ENCODE assay signal across 10 cellular contexts in the genomic region with DNA sequence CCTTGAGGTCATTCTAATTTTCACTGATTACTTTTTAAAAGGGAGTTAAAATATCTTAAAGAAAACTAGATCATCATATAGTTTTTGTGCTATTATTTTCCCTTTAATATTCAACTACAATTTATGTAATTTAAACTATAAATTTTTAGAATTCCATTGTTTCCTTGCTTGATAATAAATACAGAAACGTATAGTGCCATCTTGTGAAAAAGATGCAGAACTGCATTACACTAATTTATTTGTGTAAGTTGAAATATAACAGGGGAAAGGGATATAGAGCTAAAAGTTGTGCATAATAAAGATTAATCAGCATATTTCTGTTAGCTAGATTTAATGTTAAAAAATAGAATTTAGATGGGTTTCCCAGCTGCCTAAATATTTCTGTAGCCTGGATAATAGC.
DNase-seq lines count a peak whose midpoint lies in the region; ATAC-seq and TF ChIP-seq lines count a peak whose summit lies in the region.
"Had no signal": no experiment of that assay in that cellular context is flagged by ENCODE, and none has a peak within 500 bp of the region (broad histone marks: within the 10 kb centered on the region; RNA-seq: fewer than 3 reads in every experiment).

No MANE protein-coding gene starts in this region.

- H3K27ac ChIP-seq in coronary artery: no peak overlapping the region
- no peak overlapping the region for H3K27ac ChIP-seq in sigmoid colon
- H3K27ac ChIP-seq: BLaER1 had no signal

- intact Hi-C loops in sigmoid colon (cut with DNase I): no loop called here

- TF ChIP-seq CTCF in coronary artery (IDR thresholded peaks at IDR 0.05): peak; percentile 32
- peak in 3 of 4 experiments; percentile 20 to 48 (median 28) for TF ChIP-seq CTCF in sigmoid colon (IDR thresholded peaks at IDR 0.05)

- no peaks in the 10 kb centered on the region for H3K27me3 ChIP-seq in sigmoid colon
- H3K27me3 ChIP-seq: BLaER1, MG63 had no signal

- H3K9me3 ChIP-seq in sigmoid colon: no peaks in the 10 kb centered on the region

- 1 to 4% methylated on average over 1 of the region's 1 CpG for WGBS in sigmoid colon, 2 donors

- H3K4me1 ChIP-seq in sigmoid colon: no peaks in the 10 kb centered on the region
- H3K4me1 ChIP-seq: BLaER1 had no signal

- ATAC-seq in GM21723 (IDR thresholded peaks at IDR 0.05; ENCODE audit: unreplicated experiment) (no peak), GM19395 (IDR thresholded peaks at IDR 0.05; ENCODE audit: unreplicated experiment) (no peak)

- DNase-seq in DMS53 (lab: John Stamatoyannopoulos, UW): peak; percentile 10
- DNase-seq in DMS53 treated with DMSO at 0.1 percent for 48 hours (lab: John Stamatoyannopoulos, UW; ENCODE audit: unreplicated experiment): no peak
- peak; percentile 44 for DNase-seq in NCI-H2171 treated with DMSO at 0.1 percent for 48 hours (lab: John Stamatoyannopoulos, UW)
- DNase-seq in coronary artery (ENCODE audit: low spot score): no peak
- no peak for DNase-seq in sigmoid colon
- no peak for DNase-seq in activated T-cell treated with anti-CD3 and anti-CD28 coated beads for 4 hours
- DNase-seq: MG63 had no signal

- no peak for TF ChIP-seq POLR2A in sigmoid colon (IDR thresholded peaks at IDR 0.05)

- no peaks in the 10 kb centered on the region for H3K36me3 ChIP-seq in sigmoid colon
- H3K36me3 ChIP-seq: BLaER1, MG63 had no signal

- H3K4me3 ChIP-seq in coronary artery: no peak overlapping the region
- H3K4me3 ChIP-seq in sigmoid colon: no peak overlapping the region
- H3K4me3 ChIP-seq: BLaER1, MG63 had no signal

- TF ChIP-seq EP300 in sigmoid colon (IDR thresholded peaks at IDR 0.05): no peak

Comparison
In these comparisons a context has a peak if more than half of its experiments do, and no peak if none do; other contexts are left out.
1. DNase-seq: peak in DMS53 (single experiment) and NCI-H2171 treated with DMSO at 0.1 percent for 48 hours (single experiment); none in DMS53 treated with DMSO at 0.1 percent for 48 hours (single experiment), coronary artery (single experiment), sigmoid colon (single experiment) and activated T-cell treated with anti-CD3 and anti-CD28 coated beads for 4 hours (single experiment).